15 cellular contexts compared by ENCODE assay signal in the genomic region with DNA sequence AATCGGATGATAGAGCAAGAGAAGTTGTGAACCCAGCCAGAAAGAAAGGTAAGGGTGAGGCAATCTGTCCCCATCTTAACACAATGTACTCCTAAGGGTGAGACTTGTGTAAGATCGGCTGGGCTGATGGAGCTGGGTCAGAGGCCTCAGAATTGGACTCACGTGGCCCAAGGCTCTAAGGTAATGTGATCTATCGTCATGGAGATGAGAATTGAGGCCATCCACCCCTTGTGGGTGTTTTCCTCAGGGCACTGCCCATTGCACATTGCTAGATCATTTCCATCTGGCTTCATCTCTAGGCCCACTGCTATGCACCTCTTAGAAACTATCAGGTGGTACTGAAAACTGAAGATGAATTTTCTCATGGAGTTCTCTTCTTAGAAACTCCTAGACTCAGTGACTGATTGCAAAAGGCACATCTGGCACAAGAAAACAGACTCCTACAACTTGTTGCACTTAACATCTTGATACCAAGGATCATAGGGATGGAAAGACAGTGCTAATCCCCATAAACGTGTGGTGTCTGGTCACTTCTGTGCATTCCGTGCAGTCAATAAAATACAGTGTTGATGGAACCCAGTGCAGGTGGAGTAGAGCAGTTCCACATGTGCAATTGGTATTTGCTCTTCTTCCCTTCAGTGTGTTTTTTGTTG.
DNase-seq lines count a peak whose midpoint lies in the region; TF ChIP-seq lines count a peak whose summit lies in the region.
"Had no signal": no experiment of that assay in that cellular context is flagged by ENCODE, and none has a peak within 500 bp of the region (broad histone marks: within the 10 kb centered on the region; RNA-seq: fewer than 3 reads in every experiment).

No MANE protein-coding gene starts in this region.

- peaks cover 23% of the 10 kb centered on the region for H3K4me1 ChIP-seq in hepatocyte (ENCODE audit: insufficient read depth)

- H4K20me1 ChIP-seq in hepatocyte (ENCODE audit: insufficient read depth, poor library complexity, severe bottlenecking) = no peaks in the 10 kb centered on the region

- H3K9me2 ChIP-seq in hepatocyte (replicated peaks; ENCODE audit: insufficient read depth) = no peaks in the 10 kb centered on the region

- DNase-seq in hepatocyte (ENCODE audit: low spot score) (no peak), renal cortical epithelial cell (ENCODE audit: low read depth) (peak; percentile 70), coronary artery (ENCODE audit: low spot score) (no peak), OCI-M1 (lab: John Stamatoyannopoulos, UW) (no peak), NCI-H526 treated with DMSO at 0.1 percent for 48 hours (lab: John Stamatoyannopoulos, UW) (no peak), anterior cingulate cortex (lab: John Stamatoyannopoulos, UW) (no peak)
- DNase-seq: activated CD4-positive, CD25-positive, alpha-beta regulatory T cell; activated effector memory CD4-positive, alpha-beta T cell treated with anti-CD3 and anti-CD28 coated beads, Interleukin-2, amount 50 U/mL, for 16 hours; Calu3; Karpas-422; NCI-H1436 treated with DMSO at 0.1 percent for 48 hours; NCI-H345 had no signal

- no peaks in the 10 kb centered on the region for H3K36me3 ChIP-seq in hepatocyte (replicated peaks; ENCODE audit: insufficient read depth, low read depth)

- TF ChIP-seq CTCF in C4-2B (conservative IDR thresholded peaks at IDR 0.05) = no peak
- TF ChIP-seq CTCF in hepatocyte (IDR thresholded peaks at IDR 0.05; ENCODE audit: poor library complexity) = no peak
- TF ChIP-seq CTCF in coronary artery (IDR thresholded peaks at IDR 0.05) = no peak

- H3K27ac ChIP-seq in C4-2B (peak overlapping the region; percentile 94), angular gyrus (ENCODE audit: low read depth, low read length) (peak overlapping the region; percentile 1), hepatocyte (peak overlapping the region; percentile 62), coronary artery (peak overlapping the region in 1 of 2 donors; percentile 42)
- H3K27ac ChIP-seq: parathyroid adenoma had no signal

- H2AFZ ChIP-seq in hepatocyte = no peak overlapping the region
- H2AFZ ChIP-seq: parathyroid adenoma had no signal

- H3K4me2 ChIP-seq in hepatocyte = peak overlapping the region; percentile 14

- no peaks in the 10 kb centered on the region for H3K79me2 ChIP-seq in hepatocyte
- H3K79me2 ChIP-seq: parathyroid adenoma had no signal

- no peaks in the 10 kb centered on the region for H3K9me3 ChIP-seq in hepatocyte (ENCODE audit: low read depth)

- H3K4me3 ChIP-seq in hepatocyte (no peak overlapping the region), coronary artery (no peak overlapping the region)

- H3K27me3 ChIP-seq in hepatocyte = no peaks in the 10 kb centered on the region

- WGBS in hepatocyte (ENCODE audit: low lambda C conversion rate, missing lambda C conversion rate) = 71% methylated on average over 6 of the region's 6 CpGs
